Comparison of ENCODE assay signal across 25 cellular contexts in genomic region chrX:69600182-69600581, GRCh38. TPM values are rescaled to one million over a fixed set of nuclear protein-coding genes. Genes with fewer than 3 reads are reported as not detected.
A peak's percentile ranks its signal among the peaks of the same experiment; 100 is the strongest.
DNase-seq lines count a peak whose midpoint lies in the region; ATAC-seq, FAIRE-seq and TF ChIP-seq lines count a peak whose summit lies in the region.
"Had no signal": no experiment of that assay in that cellular context is flagged by ENCODE, and none has a peak within 500 bp of the region (broad histone marks: within the 10 kb centered on the region; RNA-seq: fewer than 3 reads in every experiment).

No MANE protein-coding gene starts in this region.

- no peak for DNase-seq in kidney
- DNase-seq in adrenal gland = no peak
- DNase-seq: 8988T; ACHN; BE2C; C1 segment of cervical spinal cord; CD4-positive, alpha-beta memory T cell; CD4-positive, CD25-positive, alpha-beta regulatory T cell; CD8-positive, alpha-beta memory T cell; COR-L47; DMS 273 treated with DMSO at 0.1 percent for 48 hours; DMS153; DMS53; DMS79; DND-41; EL; GDM1 had no signal

- CTCF ChIA-PET in HEK293 (lab: Yijun Ruan, JAX) = interaction anchor here (0.6 kb wide), 1 partner anchor 46 kb away, joined by 3 read pairs; no protein-coding TSS in a partner anchor

- FAIRE-seq in colon (lab: Jason Lieb, UNC) (peak; percentile 47), kidney (lab: Jason Lieb, UNC) (peak; percentile 46)
- FAIRE-seq: A204.1, GM12878, GM12892 had no signal

- POLR2A ChIA-PET in HEK293 (lab: Yijun Ruan, JAX) = no interaction called here

- H3K36me3 ChIP-seq in HEK293 (ENCODE audit: control insufficient read depth in 2 of 2, insufficient read depth in 1 of 2, low read length in 2 of 2) (no peaks in the 10 kb centered on the region), kidney (ENCODE audit: control insufficient read depth in 1 of 2, insufficient read depth in 2 of 2, low read length in 2 of 2) (no peaks in the 10 kb centered on the region), adrenal gland (replicated peaks in 1 of 2) (no peaks in the 10 kb centered on the region)
- H3K36me3 ChIP-seq: BE2C, BLaER1 had no signal

- no peak overlapping the region for H3K9ac ChIP-seq in kidney (ENCODE audit: low read length in 2 of 2)
- H3K9ac ChIP-seq: BLaER1 had no signal

- H3K4me1 ChIP-seq in HEK293 (ENCODE audit: control insufficient read depth, insufficient read depth, low read length) (no peaks in the 10 kb centered on the region), kidney (ENCODE audit: control insufficient read depth in 1 of 2, insufficient read depth in 1 of 2, low read depth in 1 of 2, low read length in 2 of 2) (peaks cover 0 to 2% of the 10 kb centered on the region in 2 donors), adrenal gland (replicated peaks in 1 of 2) (no peaks in the 10 kb centered on the region)
- H3K4me1 ChIP-seq: BE2C, BLaER1 had no signal

- H3K27ac ChIP-seq in HEK293 (ENCODE audit: extremely low read depth, low read depth, low read length) = no peak overlapping the region
- H3K27ac ChIP-seq in kidney (ENCODE audit: low read depth in 2 of 2, low read length in 2 of 2) = no peak overlapping the region
- H3K27ac ChIP-seq in adrenal gland = no peak overlapping the region
- H3K27ac ChIP-seq: BLaER1 had no signal

- 67 to 92% (median 79%) methylated on average over 3 of the region's 3 CpGs for WGBS in adrenal gland, 4 donors

- TF ChIP-seq POLR2A in adrenal gland (IDR thresholded peaks at IDR 0.05) = no peak

- TF ChIP-seq CTCF in HEK293 (tag by site-specific recombination; IDR thresholded peaks at IDR 0.05) = no peak
- TF ChIP-seq CTCF in kidney (IDR thresholded peaks at IDR 0.05; ENCODE audit: borderline replicate concordance, extremely low read depth, insufficient read depth) = no peak
- no peak for TF ChIP-seq CTCF in adrenal gland (IDR thresholded peaks at IDR 0.05)

- ATAC-seq in HG03097 (IDR thresholded peaks at IDR 0.05; ENCODE audit: low FRiP score, unreplicated experiment) (no peak), HG02763 (IDR thresholded peaks at IDR 0.05; ENCODE audit: unreplicated experiment) (no peak)
- ATAC-seq: GM12878 had no signal

- peaks cover 6% of the 10 kb centered on the region for H3K27me3 ChIP-seq in adrenal gland
- H3K27me3 ChIP-seq: BE2C had no signal

- intact Hi-C loops in kidney (cut with DNase I) = no loop called here
- intact Hi-C loops in adrenal gland (cut with DNase I) = no loop called here

- H3K9me3 ChIP-seq in HEK293 (ENCODE audit: control insufficient read depth, insufficient read depth, low read depth, low read length) = no peaks in the 10 kb centered on the region
- H3K9me3 ChIP-seq in kidney (ENCODE audit: control insufficient read depth in 1 of 2, low read length in 2 of 2) = no peaks in the 10 kb centered on the region
- no peaks in the 10 kb centered on the region for H3K9me3 ChIP-seq in adrenal gland (replicated peaks in 1 of 3)
- H3K9me3 ChIP-seq: BE2C, BLaER1 had no signal

- no peak overlapping the region for H3K4me3 ChIP-seq in HEK293 (ENCODE audit: low read depth, low read length)
- H3K4me3 ChIP-seq in kidney (ENCODE audit: low read length in 2 of 2) = no peak overlapping the region
- no peak overlapping the region for H3K4me3 ChIP-seq in adrenal gland
- H3K4me3 ChIP-seq: BLaER1, GM12878 had no signal

TF ChIP-seq in HEK293, 187 proteins besides CTCF, POLR2A, EP300 and RAD21:
- no peak for TF ChIP-seq INSM2 (tag by site-specific recombination; IDR thresholded peaks at IDR 0.05)
- TF ChIP-seq ATF2 (tag by site-specific recombination; IDR thresholded peaks at IDR 0.05; ENCODE audit: low read depth) = peak; percentile 77; the same call in 1 of the 2 replicates
TF ChIP-seq in HEK293: peak in this region for 1.

RNA-seq across cellular contexts. Expression of gene EDA, which starts 15.7 kb away (rescaled TPM):
- total RNA-seq in kidney (4.2 TPM), adrenal gland (10 to 100 TPM in 7 of 8 donors, 1 to 10 TPM in 1; 6.9 to 25.0 (median 17.7) TPM)
- polyA plus RNA-seq in kidney (ENCODE audit: insufficient read depth, low read depth, low replicate concordance) (2.9 TPM), adrenal gland (10 to 100 TPM in 1 of 3 donors, 1 to 10 TPM in 2; 5.6 to 28.7 (median 6.8) TPM)
- polyA plus RNA-seq: GM12878 had no signal
